In the genomic region with DNA sequence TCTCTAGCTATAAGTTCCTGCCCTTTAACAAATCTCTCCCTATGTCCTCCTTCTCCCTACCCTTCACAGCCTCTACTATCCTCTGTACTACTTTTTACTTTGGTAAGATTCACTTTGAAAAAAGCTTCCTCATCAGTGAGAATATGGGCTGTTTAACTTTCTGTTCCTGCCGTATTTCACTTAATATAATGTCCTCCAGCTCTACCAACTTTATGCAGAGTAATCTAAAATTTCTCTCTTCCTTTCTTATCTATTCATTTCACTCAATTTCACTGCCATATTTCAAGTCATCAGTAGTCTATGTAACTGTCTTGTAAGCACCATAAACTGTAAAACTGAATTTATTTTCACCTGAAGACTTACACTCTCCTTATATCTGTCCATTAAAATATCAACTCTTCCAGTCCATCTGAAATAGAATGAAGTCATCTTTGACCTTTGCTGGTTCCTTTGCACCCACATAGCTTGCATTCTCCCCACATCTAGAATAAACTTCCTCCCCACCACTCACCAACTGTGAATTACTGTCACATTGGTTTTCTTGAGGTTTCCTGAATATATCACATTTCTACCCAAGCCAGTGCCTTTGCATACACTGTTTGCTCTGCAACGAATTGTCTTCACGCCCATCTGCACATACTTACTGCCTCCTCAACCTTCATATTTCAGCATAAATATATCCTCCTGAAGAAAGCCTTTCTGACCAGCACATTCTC, we compare ENCODE assay signal across 9 cellular contexts. TPM values are rescaled to one million over a fixed set of nuclear protein-coding genes. Genes with fewer than 3 reads are reported as not detected.
DNase-seq lines count a peak whose midpoint lies in the region; ATAC-seq and TF ChIP-seq lines count a peak whose summit lies in the region.
"Had no signal": no experiment of that assay in that cellular context is flagged by ENCODE, and none has a peak within 500 bp of the region (broad histone marks: within the 10 kb centered on the region; RNA-seq: fewer than 3 reads in every experiment).

No MANE protein-coding gene starts in this region.

- peaks cover 5% of the 10 kb centered on the region for H3K36me3 ChIP-seq in CD4-positive, alpha-beta memory T cell (ENCODE audit: insufficient read depth, low read length)
- peaks cover 0 to 4% (median 0%) of the 10 kb centered on the region in 3 donors for H3K36me3 ChIP-seq in tibial nerve
- H3K36me3 ChIP-seq: breast epithelium had no signal

- no peaks in the 10 kb centered on the region for H3K9me3 Mint-ChIP-seq in CD4-positive, alpha-beta memory T cell
- no peaks in the 10 kb centered on the region for H3K9me3 Mint-ChIP-seq in activated CD8-positive, alpha-beta T cell treated with anti-CD3 and anti-CD28 coated beads, Interleukin-2, amount 10 ng/mL, durations not matched to agents 7 days and 5 days (ENCODE audit: insufficient read depth)
- H3K9me3 Mint-ChIP-seq in CD14-positive monocyte, result no peaks in the 10 kb centered on the region

- peaks cover 42% of the 10 kb centered on the region for H3K4me1 ChIP-seq in CD4-positive, alpha-beta memory T cell (ENCODE audit: insufficient read depth, low read length)
- no peaks in the 10 kb centered on the region for H3K4me1 ChIP-seq in tibial nerve
- H3K4me1 ChIP-seq: breast epithelium had no signal

- TF ChIP-seq CTCF in tibial nerve (IDR thresholded peaks at IDR 0.05) (no peak), CD14-positive monocyte (IDR thresholded peaks at IDR 0.05) (no peak)

- WGBS in tibial nerve, 2 donors, result 73 to 74% methylated on average over 3 of the region's 3 CpGs

- POLR2A ChIA-PET in CD4-positive, alpha-beta memory T cell (lab: Charles Lee; ENCODE audit: partially characterized antibody), result interaction anchor here (0.7 to 1.3 kb wide), 5 partner anchors 9 to 97 kb away, joined by 3 to 9 read pairs (median 3); a partner anchor contains a TSS
- POLR2A ChIA-PET in activated CD8-positive, alpha-beta T cell treated with anti-CD3 and anti-CD28 coated beads, Interleukin-2, amount 10 ng/mL, durations not matched to agents 7 days and 5 days (lab: Charles Lee), result interaction anchor here (0.7 to 1.2 kb wide), 6 partner anchors 46 to 96 kb away, joined by 3 to 4 read pairs (median 4); a partner anchor contains a TSS

- intact Hi-C loops in CD4-positive, alpha-beta memory T cell (cut with micrococcal nuclease), result loop anchor here (5.0 kb wide), 1 partner anchor 98 kb away; no protein-coding TSS in a partner anchor
- intact Hi-C loops in CD14-positive monocyte (cut with micrococcal nuclease), result no loop called here

- H3K27ac ChIP-seq in CD4-positive, alpha-beta memory T cell (ENCODE audit: low read depth, low read length), result no peak overlapping the region
- no peak overlapping the region for H3K27ac ChIP-seq in tibial nerve
- H3K27ac ChIP-seq: breast epithelium had no signal

- no peak for TF ChIP-seq EP300 in tibial nerve (IDR thresholded peaks at IDR 0.05)

- DNase-seq in CD4-positive, alpha-beta memory T cell, result peak; percentile 14 to 39 (median 19)
- DNase-seq in GM19240 (ENCODE audit: insufficient read length, low spot score), result peak; percentile 3
- DNase-seq in activated CD8-positive, alpha-beta T cell treated with anti-CD3 and anti-CD28 coated beads, Interleukin-2, amount 10 ng/mL, durations not matched to agents 7 days and 5 days, result peak; percentile 59
- DNase-seq in tibial nerve (ENCODE audit: low spot score in 2 of 2), result no peak
- no peak for DNase-seq in NCI-H1436 treated with DMSO at 0.1 percent for 48 hours (lab: John Stamatoyannopoulos, UW)
- no peak for DNase-seq in NAMALWA (ENCODE audit: low spot score)
- no peak for DNase-seq in CD14-positive monocyte (ENCODE audit: low spot score)

- peaks cover 29% of the 10 kb centered on the region in 2 donors for H3K36me3 Mint-ChIP-seq in CD4-positive, alpha-beta memory T cell
- peaks cover 31% of the 10 kb centered on the region for H3K36me3 Mint-ChIP-seq in activated CD8-positive, alpha-beta T cell treated with anti-CD3 and anti-CD28 coated beads, Interleukin-2, amount 10 ng/mL, durations not matched to agents 7 days and 5 days (ENCODE audit: low read depth)
- H3K36me3 Mint-ChIP-seq in CD14-positive monocyte, result peaks cover 29 to 40% of the 10 kb centered on the region in 2 donors

- no peaks in the 10 kb centered on the region for H3K27me3 ChIP-seq in CD4-positive, alpha-beta memory T cell (ENCODE audit: insufficient read depth, low read length)
- H3K27me3 ChIP-seq in tibial nerve, result no peaks in the 10 kb centered on the region
- H3K27me3 ChIP-seq: breast epithelium had no signal

- H3K27ac Mint-ChIP-seq in CD4-positive, alpha-beta memory T cell, result peak overlapping the region; percentile 24 to 76 (median 53)
- H3K27ac Mint-ChIP-seq in activated CD8-positive, alpha-beta T cell treated with anti-CD3 and anti-CD28 coated beads, Interleukin-2, amount 10 ng/mL, durations not matched to agents 7 days and 5 days, result peak overlapping the region; percentile 84
- H3K27ac Mint-ChIP-seq in CD14-positive monocyte, result no peak overlapping the region

- CTCF ChIA-PET in CD4-positive, alpha-beta memory T cell (lab: Charles Lee; ENCODE audit: partially characterized antibody), result interaction anchor here (1.0 to 1.3 kb wide), 3 partner anchors 12 to 209 kb away, joined by 3 to 4 read pairs (median 3); no protein-coding TSS in a partner anchor
- CTCF ChIA-PET in activated CD8-positive, alpha-beta T cell treated with anti-CD3 and anti-CD28 coated beads, Interleukin-2, amount 10 ng/mL, durations not matched to agents 7 days and 5 days (lab: Charles Lee), result interaction anchor here (0.9 to 6.8 kb wide), 9 partner anchors 18 to 213 kb away, joined by 3 to 44 read pairs (median 6); a partner anchor contains a TSS

- H3K27me3 Mint-ChIP-seq in CD4-positive, alpha-beta memory T cell, result no peaks in the 10 kb centered on the region
- H3K27me3 Mint-ChIP-seq in activated CD8-positive, alpha-beta T cell treated with anti-CD3 and anti-CD28 coated beads, Interleukin-2, amount 10 ng/mL, durations not matched to agents 7 days and 5 days (ENCODE audit: low read depth), result no peaks in the 10 kb centered on the region
- peaks cover 0 to 3% (median 0%) of the 10 kb centered on the region in 3 donors for H3K27me3 Mint-ChIP-seq in CD14-positive monocyte (ENCODE audit: low read depth in 3 of 3)

- peak; percentile 85 for ATAC-seq in HG03103 (IDR thresholded peaks at IDR 0.05; ENCODE audit: low read depth, unreplicated experiment)
- peak; percentile 87 for ATAC-seq in activated CD8-positive, alpha-beta T cell treated with anti-CD3 and anti-CD28 coated beads, Interleukin-2, amount 10 ng/mL, durations not matched to agents 7 days and 5 days

- no peaks in the 10 kb centered on the region for H3K9me3 ChIP-seq in CD4-positive, alpha-beta memory T cell (ENCODE audit: control insufficient read depth in 1 of 2, low read length in 2 of 2)
- no peaks in the 10 kb centered on the region for H3K9me3 ChIP-seq in tibial nerve
- H3K9me3 ChIP-seq: breast epithelium had no signal

- peaks cover 23 to 40% (median 32%) of the 10 kb centered on the region in 4 donors for H3K4me1 Mint-ChIP-seq in CD4-positive, alpha-beta memory T cell
- peaks cover 50% of the 10 kb centered on the region for H3K4me1 Mint-ChIP-seq in activated CD8-positive, alpha-beta T cell treated with anti-CD3 and anti-CD28 coated beads, Interleukin-2, amount 10 ng/mL, durations not matched to agents 7 days and 5 days (ENCODE audit: low read depth)
- H3K4me1 Mint-ChIP-seq in CD14-positive monocyte, result peaks cover 20% of the 10 kb centered on the region

- peak overlapping the region in 7 of 8 donors; percentile 32 to 70 (median 51) for H3K4me3 Mint-ChIP-seq in CD4-positive, alpha-beta memory T cell
- H3K4me3 Mint-ChIP-seq in activated CD8-positive, alpha-beta T cell treated with anti-CD3 and anti-CD28 coated beads, Interleukin-2, amount 10 ng/mL, durations not matched to agents 7 days and 5 days, result peak overlapping the region; percentile 49
- no peak overlapping the region for H3K4me3 Mint-ChIP-seq in CD14-positive monocyte

- H3K4me3 ChIP-seq in CD4-positive, alpha-beta memory T cell (ENCODE audit: low read length in 2 of 2), result no peak overlapping the region
- H3K4me3 ChIP-seq in tibial nerve, result no peak overlapping the region
- H3K4me3 ChIP-seq: breast epithelium had no signal

- no peak for TF ChIP-seq POLR2A in tibial nerve (IDR thresholded peaks at IDR 0.05)

RNA-seq across cellular contexts. Expression of a gene that starts 54.6 kb away (rescaled TPM):
- total RNA-seq in CD4-positive, alpha-beta memory T cell, result 10 to 100 TPM; 89.6 to 97.4 TPM
- polyA plus RNA-seq in CD4-positive, alpha-beta memory T cell, result 10 to 100 TPM; 19.7 to 29.1 TPM
- 10 to 100 TPM; 34.7 to 35.5 TPM for total RNA-seq in activated CD8-positive, alpha-beta T cell treated with anti-CD3 and anti-CD28 coated beads, Interleukin-2, amount 10 ng/mL, durations not matched to agents 7 days and 5 days
- total RNA-seq in tibial nerve, result 10 to 100 TPM; 12.4 to 65.6 (median 27.5) TPM
- polyA plus RNA-seq in CD14-positive monocyte, result 1 to 10 TPM; 4.6 to 5.6 TPM

Comparison
In these comparisons a context has a peak if more than half of its experiments do, and no peak if none do; other contexts are left out.
1. DNase-seq: peak in CD4-positive, alpha-beta memory T cell (5 of 5), GM19240 (single experiment) and activated CD8-positive, alpha-beta T cell treated with anti-CD3 and anti-CD28 coated beads, Interleukin-2, amount 10 ng/mL, durations not matched to agents 7 days and 5 days (single experiment); none in tibial nerve (0 of 2), NCI-H1436 treated with DMSO at 0.1 percent for 48 hours (single experiment), NAMALWA (single experiment) and CD14-positive monocyte (single experiment).
2. H3K27ac Mint-ChIP-seq: peak in CD4-positive, alpha-beta memory T cell (7 of 7) and activated CD8-positive, alpha-beta T cell treated with anti-CD3 and anti-CD28 coated beads, Interleukin-2, amount 10 ng/mL, durations not matched to agents 7 days and 5 days (single experiment); none in CD14-positive monocyte (0 of 7).
3. H3K4me3 Mint-ChIP-seq: peak in CD4-positive, alpha-beta memory T cell (7 of 8) and activated CD8-positive, alpha-beta T cell treated with anti-CD3 and anti-CD28 coated beads, Interleukin-2, amount 10 ng/mL, durations not matched to agents 7 days and 5 days (single experiment); none in CD14-positive monocyte (0 of 2).